ENCODE assay signal across 36 cellular contexts in the genomic region with DNA sequence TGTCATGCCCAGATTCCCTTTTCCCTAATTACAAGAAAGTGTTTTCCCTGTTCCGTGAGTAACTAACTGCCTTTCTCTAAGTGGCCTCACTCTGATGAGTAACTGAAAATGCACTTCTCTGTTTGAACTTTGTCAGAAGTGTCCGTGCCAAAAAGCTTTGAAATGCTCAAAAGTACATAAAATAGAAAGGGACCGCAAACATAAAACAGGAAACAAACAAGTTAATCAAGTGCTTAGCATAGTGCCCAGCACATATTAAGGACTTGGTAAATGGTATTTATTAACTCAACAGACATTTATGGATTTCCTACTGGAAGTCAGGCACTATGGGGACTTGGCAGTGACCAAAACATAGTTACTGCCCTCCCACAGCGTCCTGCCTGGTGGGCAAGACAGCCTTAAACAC. TPM values are rescaled to one million over a fixed set of nuclear protein-coding genes. Genes with fewer than 3 reads are reported as not detected.
DNase-seq lines count a peak whose midpoint lies in the region; ATAC-seq, FAIRE-seq and TF ChIP-seq lines count a peak whose summit lies in the region.
"Had no signal": no experiment of that assay in that cellular context is flagged by ENCODE, and none has a peak within 500 bp of the region (broad histone marks: within the 10 kb centered on the region; RNA-seq: fewer than 3 reads in every experiment).

No MANE protein-coding gene starts in this region.

- H3K27me3 ChIP-seq in body of pancreas (no peaks in the 10 kb centered on the region), osteoblast (ENCODE audit: insufficient read depth, low read length) (peaks cover 5% of the 10 kb centered on the region), spleen (replicated peaks in 1 of 7) (no peaks in the 10 kb centered on the region)
- H3K27me3 ChIP-seq: breast epithelium, colonic mucosa, gastroesophageal sphincter, Peyer's patch, suprapubic skin, uterus had no signal

- intact Hi-C loops in body of pancreas (cut with DNase I) (no loop called here), spleen (cut with DNase I; ENCODE audit: low total_unique reads) (no loop called here)

- peaks cover 7% of the 10 kb centered on the region for H3K27me3 Mint-ChIP-seq in HFFc6 (ENCODE audit: insufficient read depth)
- H3K27me3 Mint-ChIP-seq in activated T-helper 17 cell treated with anti-CD3 and anti-CD28 coated beads, Interleukin-2, amount 50 U/mL, for 72 hours, result no peaks in the 10 kb centered on the region

- H3K36me3 Mint-ChIP-seq in HFFc6 (ENCODE audit: low read depth), result no peaks in the 10 kb centered on the region
- H3K36me3 Mint-ChIP-seq in activated T-helper 17 cell treated with anti-CD3 and anti-CD28 coated beads, Interleukin-2, amount 50 U/mL, for 72 hours (ENCODE audit: low read depth), result no peaks in the 10 kb centered on the region
- H3K36me3 Mint-ChIP-seq: activated naive CD4-positive, alpha-beta T cell treated with anti-CD3 and anti-CD28 coated beads, Interleukin-2, amount 10 ng/mL, durations not matched to agents 7 days and 5 days; CD14-positive monocyte; WTC11 had no signal

- H3K4me1 Mint-ChIP-seq in HFFc6 (ENCODE audit: low read depth), result peaks cover 8% of the 10 kb centered on the region
- H3K4me1 Mint-ChIP-seq in activated T-helper 17 cell treated with anti-CD3 and anti-CD28 coated beads, Interleukin-2, amount 50 U/mL, for 72 hours, result peaks cover 13% of the 10 kb centered on the region
- H3K4me1 Mint-ChIP-seq: nephron, WTC11 had no signal

- H3K27ac ChIP-seq in body of pancreas, result no peak overlapping the region
- H3K27ac ChIP-seq in osteoblast (ENCODE audit: low read depth, low read length), result no peak overlapping the region
- no peak overlapping the region for H3K27ac ChIP-seq in spleen
- H3K27ac ChIP-seq: colonic mucosa, gastroesophageal sphincter, suprapubic skin, uterus had no signal

- DNase-seq in HFFc6 (peak; percentile 21), body of pancreas (no peak), renal cortical epithelial cell (ENCODE audit: low read depth) (peak; percentile 86), osteoblast (ENCODE audit: insufficient read length, low spot score, missing footprints) (no peak), spleen (no peak)
- DNase-seq: activated naive CD4-positive, alpha-beta T cell treated with anti-CD3 and anti-CD28 coated beads, Interleukin-2, amount 10 ng/mL, durations not matched to agents 7 days and 5 days; amniotic stem cell; colonic mucosa; effector CD8-positive, alpha-beta T cell; erythroblast; hypothalamus; mucosa of descending colon; MV-4-11; NCI-H1694; NCI-H2171 treated with DMSO at 0.1 percent for 48 hours; NCI-H524 treated with DMSO at 0.1 percent for 48 hours; NK-92 treated with Interleukin-12 subunit alpha and Interleukin-12 subunit beta, amount 100 ng/mL, for 24 hours; Peyer's patch; SHP77 treated with DMSO at 0.1 percent for 48 hours; stimulated activated naive CD4-positive, alpha-beta T cell; T1000; uterus had no signal

- no peak overlapping the region for H3K4me3 ChIP-seq in body of pancreas
- no peak overlapping the region for H3K4me3 ChIP-seq in osteoblast (ENCODE audit: insufficient read depth, low read length)
- H3K4me3 ChIP-seq in spleen, result no peak overlapping the region
- H3K4me3 ChIP-seq: breast epithelium, colonic mucosa, gastroesophageal sphincter, GM12878, mucosa of descending colon, Peyer's patch, suprapubic skin, uterus had no signal

- no peak for TF ChIP-seq CTCF in HFFc6 (IDR thresholded peaks at IDR 0.05)
- TF ChIP-seq CTCF in body of pancreas (IDR thresholded peaks at IDR 0.05), result no peak
- TF ChIP-seq CTCF in osteoblast (IDR thresholded peaks at IDR 0.05; ENCODE audit: extremely low read depth, low read depth, low read length), result no peak
- TF ChIP-seq CTCF in spleen (IDR thresholded peaks at IDR 0.05 in 8 of 11, conservative IDR thresholded peaks at IDR 0.05 in 3 of 11), result no peak

- ATAC-seq in body of pancreas, result peak; percentile 35
- no peak for ATAC-seq in GM19395 (IDR thresholded peaks at IDR 0.05; ENCODE audit: unreplicated experiment)
- no peak for ATAC-seq in activated T-helper 17 cell treated with anti-CD3 and anti-CD28 coated beads, Interleukin-2, amount 50 U/mL, for 72 hours (replicated peaks)
- ATAC-seq: gastroesophageal sphincter, GM12878, mucosa of descending colon, sciatic nerve, WTC11 had no signal

- H3K27ac Mint-ChIP-seq in HFFc6, result no peak overlapping the region
- no peak overlapping the region for H3K27ac Mint-ChIP-seq in activated T-helper 17 cell treated with anti-CD3 and anti-CD28 coated beads, Interleukin-2, amount 50 U/mL, for 72 hours
- H3K27ac Mint-ChIP-seq: activated naive CD4-positive, alpha-beta T cell treated with anti-CD3 and anti-CD28 coated beads, Interleukin-2, amount 10 ng/mL, durations not matched to agents 7 days and 5 days; activated T-helper 1 cell treated with anti-CD3 and anti-CD28 coated beads, Interleukin-12 subunit alpha, Interleukin-12 subunit beta, Interleukin-2, Interleukin-4 antibody, amounts not matched to agents 30 ng/mL and 10 ng/mL and 1 ng/mL, durations not matched to agents 14 hours and 24 hours and 36 hours; CD14-positive monocyte; nephron; WTC11 had no signal

- no peak overlapping the region for H3K4me3 Mint-ChIP-seq in HFFc6
- no peak overlapping the region for H3K4me3 Mint-ChIP-seq in activated T-helper 17 cell treated with anti-CD3 and anti-CD28 coated beads, Interleukin-2, amount 50 U/mL, for 72 hours
- H3K4me3 Mint-ChIP-seq: activated naive CD4-positive, alpha-beta T cell treated with anti-CD3 and anti-CD28 coated beads, Interleukin-2, amount 10 ng/mL, durations not matched to agents 7 days and 5 days; activated T-helper 1 cell treated with anti-CD3 and anti-CD28 coated beads, Interleukin-12 subunit alpha, Interleukin-12 subunit beta, Interleukin-2, Interleukin-4 antibody, amounts not matched to agents 30 ng/mL and 10 ng/mL and 1 ng/mL, durations not matched to agents 14 hours and 24 hours and 36 hours; CD14-positive monocyte; nephron; WTC11 had no signal

- H3K36me3 ChIP-seq in body of pancreas (replicated peaks in 1 of 2; ENCODE audit: insufficient read depth in 1 of 2, low read depth in 2 of 2), result no peaks in the 10 kb centered on the region
- H3K36me3 ChIP-seq in osteoblast (ENCODE audit: insufficient read depth, low read length), result no peaks in the 10 kb centered on the region
- no peaks in the 10 kb centered on the region for H3K36me3 ChIP-seq in spleen
- H3K36me3 ChIP-seq: breast epithelium, colonic mucosa, gastroesophageal sphincter, Peyer's patch, suprapubic skin, uterus had no signal

- H3K79me2 ChIP-seq in osteoblast (ENCODE audit: insufficient read depth, low read length), result no peaks in the 10 kb centered on the region

- TF ChIP-seq POLR2A in body of pancreas (IDR thresholded peaks at IDR 0.05) (no peak), spleen (IDR thresholded peaks at IDR 0.05) (no peak)

- WGBS in body of pancreas, 2 donors, result 43 to 54% methylated on average over 4 of the region's 4 CpGs
- WGBS in spleen, 5 donors, result 72 to 86% (median 77%) methylated on average over 4 of the region's 4 CpGs

- no peaks in the 10 kb centered on the region for H4K20me1 ChIP-seq in osteoblast (ENCODE audit: insufficient read depth, low read length)

- no peaks in the 10 kb centered on the region for H3K9me3 ChIP-seq in body of pancreas
- H3K9me3 ChIP-seq in osteoblast (ENCODE audit: low read depth, low read length), result no peaks in the 10 kb centered on the region
- H3K9me3 ChIP-seq in spleen, result no peaks in the 10 kb centered on the region
- H3K9me3 ChIP-seq: breast epithelium, colonic mucosa, gastroesophageal sphincter, mucosa of descending colon, Peyer's patch, suprapubic skin, uterus had no signal

- no peak overlapping the region for H3K4me2 ChIP-seq in osteoblast (ENCODE audit: insufficient read depth, low read length)

- FAIRE-seq in islet of Langerhans (lab: Jason Lieb, UNC), result peak; percentile 89
- FAIRE-seq: D721Med, GM12878 had no signal

- H2AFZ ChIP-seq in osteoblast (ENCODE audit: low read length), result no peak overlapping the region

- no peaks in the 10 kb centered on the region for H3K9me3 Mint-ChIP-seq in HFFc6
- no peaks in the 10 kb centered on the region for H3K9me3 Mint-ChIP-seq in activated T-helper 17 cell treated with anti-CD3 and anti-CD28 coated beads, Interleukin-2, amount 50 U/mL, for 72 hours
- H3K9me3 Mint-ChIP-seq: activated naive CD4-positive, alpha-beta T cell treated with anti-CD3 and anti-CD28 coated beads, Interleukin-2, amount 10 ng/mL, durations not matched to agents 7 days and 5 days; activated T-helper 1 cell treated with anti-CD3 and anti-CD28 coated beads, Interleukin-12 subunit alpha, Interleukin-12 subunit beta, Interleukin-2, Interleukin-4 antibody, amounts not matched to agents 30 ng/mL and 10 ng/mL and 1 ng/mL, durations not matched to agents 14 hours and 24 hours and 36 hours; nephron; WTC11 had no signal

- H3K4me1 ChIP-seq in body of pancreas (no peaks in the 10 kb centered on the region), osteoblast (ENCODE audit: insufficient read depth, low read length) (peaks cover 3% of the 10 kb centered on the region), spleen (no peaks in the 10 kb centered on the region)
- H3K4me1 ChIP-seq: breast epithelium, colonic mucosa, gastroesophageal sphincter, Peyer's patch, uterus had no signal

RNA-seq across cellular contexts. Expression of gene AQP3, which starts 22.3 kb away (rescaled TPM):
- total RNA-seq in HFFc6 (2021; fragmentation: NEBNext Ultra II Directional; extraction: Animal tissue kit (Norgen Biotek cat#: 25700)), result under 1 TPM; 0.28 to 0.81 (median 0.53) TPM
- total RNA-seq in body of pancreas (10 to 100 TPM; 12.5 to 50.3 TPM), renal cortical epithelial cell (0.35 and 4.4 TPM in 2 replicates), osteoblast (0.72 and 0.88 TPM in 2 replicates), spleen (100 to 1,000 TPM in 5 of 7 donors, 10 to 100 TPM in 2; 44.2 to 251 (median 126) TPM)
- 10 to 100 TPM in 1 of 3 donors, 1 to 10 TPM in 2; 5.0 to 51.4 (median 5.7) TPM for polyA plus RNA-seq in spleen
- 10 to 100 TPM; 37.3 to 72.5 TPM for total RNA-seq in activated T-helper 17 cell treated with anti-CD3 and anti-CD28 coated beads, Interleukin-2, amount 50 U/mL, for 72 hours

RNA-seq across cellular contexts. Expression of gene AQP7, which starts 22.8 kb away (rescaled TPM):
- total RNA-seq in HFFc6 (2021; fragmentation: NEBNext Ultra II Directional; extraction: Animal tissue kit (Norgen Biotek cat#: 25700)), result not detected
- 10 to 100 TPM in 1 of 2 donors, 1 to 10 TPM in 1; 4.2 to 29.7 TPM for total RNA-seq in body of pancreas
- total RNA-seq in renal cortical epithelial cell, result 0.25 TPM in 1 of 2 replicates, not detected in the other
- 0.59 TPM in 1 of 2 replicates, not detected in the other for total RNA-seq in osteoblast
- total RNA-seq in spleen, result 1 to 10 TPM in 5 of 7 donors, under 1 TPM in 2; 0.64 to 3.2 (median 2.0) TPM
- 1 to 10 TPM in 1 of 3 donors, under 1 TPM in 2; 0.26 to 2.6 (median 0.35) TPM for polyA plus RNA-seq in spleen
- total RNA-seq in activated T-helper 17 cell treated with anti-CD3 and anti-CD28 coated beads, Interleukin-2, amount 50 U/mL, for 72 hours, result under 1 TPM; 0.42 to 0.45 TPM
- total RNA-seq: activated T-helper 1 cell treated with anti-CD3 and anti-CD28 coated beads, Interleukin-12 subunit alpha, Interleukin-12 subunit beta, Interleukin-2, Interleukin-4 antibody, amounts not matched to agents 30 ng/mL and 10 ng/mL and 1 ng/mL, durations not matched to agents 14 hours and 24 hours and 36 hours; GM12878; lung microvascular endothelial cell had no signal
- polyA plus RNA-seq: CD14-positive monocyte had no signal

RNA-seq across cellular contexts. Expression of gene NOL6, which starts 48.6 kb away (rescaled TPM):
- total RNA-seq in HFFc6 (2021; fragmentation: NEBNext Ultra II Directional; extraction: Animal tissue kit (Norgen Biotek cat#: 25700)), result 10 to 100 TPM; 57.9 to 69.2 (median 62.2) TPM
- total RNA-seq in body of pancreas (10 to 100 TPM; 14.8 to 23.1 TPM), renal cortical epithelial cell (25.7 and 33.1 TPM in 2 replicates), osteoblast (18.6 and 23.5 TPM in 2 replicates), spleen (10 to 100 TPM; 20.7 to 48.1 (median 28.4) TPM)
- polyA plus RNA-seq in spleen, result 10 to 100 TPM; 20.0 to 28.4 (median 24.6) TPM
- total RNA-seq in activated T-helper 17 cell treated with anti-CD3 and anti-CD28 coated beads, Interleukin-2, amount 50 U/mL, for 72 hours, result 10 to 100 TPM; 25.9 to 58.3 TPM

Comparison
In these comparisons a context has a peak if more than half of its experiments do, and no peak if none do; other contexts are left out.
1. DNase-seq: peak in HFFc6 (single experiment) and renal cortical epithelial cell (single experiment); none in body of pancreas (0 of 4), osteoblast (single experiment) and spleen (single experiment).